ENCODE assay signal across 18 cellular contexts in genomic region chr20:46999821-47000465, GRCh38.
A peak's percentile ranks its signal among the peaks of the same experiment; 100 is the strongest.
DNase-seq lines count a peak whose midpoint lies in the region; ATAC-seq and TF ChIP-seq lines count a peak whose summit lies in the region.
"Had no signal": no experiment of that assay in that cellular context is flagged by ENCODE, and none has a peak within 500 bp of the region (broad histone marks: within the 10 kb centered on the region; RNA-seq: fewer than 3 reads in every experiment).

No MANE protein-coding gene starts in this region.

- intact Hi-C loops in OCI-LY7 (cut with micrococcal nuclease; ENCODE audit: unreplicated experiment) = loop anchor here (1.0 kb wide), 1 partner anchor 36 kb away; no protein-coding TSS in a partner anchor
- intact Hi-C loops in sciatic nerve (cut with DNase I) = no loop called here
- intact Hi-C loops in PC-3 (cut with micrococcal nuclease) = no loop called here

- no peak overlapping the region for H3K9ac ChIP-seq in PC-3 (ENCODE audit: low read length)

- no peaks in the 10 kb centered on the region for H4K20me1 ChIP-seq in OCI-LY7 (ENCODE audit: insufficient read depth, low read length)
- no peaks in the 10 kb centered on the region for H4K20me1 ChIP-seq in PC-3 (ENCODE audit: low read length)

- H3K36me3 ChIP-seq in OCI-LY7 (ENCODE audit: insufficient read depth, low read length) (no peaks in the 10 kb centered on the region), PC-3 (ENCODE audit: low read depth, low read length) (no peaks in the 10 kb centered on the region)
- H3K36me3 ChIP-seq: prostate gland had no signal

- POLR2A ChIA-PET in OCI-LY7 (lab: Charles Lee) = interaction anchor here (1.3 kb wide), 1 partner anchor 9 kb away, joined by 3 read pairs; no protein-coding TSS in a partner anchor
- POLR2A ChIA-PET in PC-3 (lab: Charles Lee; ENCODE audit: unreplicated experiment) = no interaction called here

- CTCF ChIA-PET in OCI-LY7 (lab: Charles Lee; ENCODE audit: unreplicated experiment) (no interaction called here), PC-3 (lab: Charles Lee) (no interaction called here)

- H3K4me3 ChIP-seq in GM12865 (ENCODE audit: low read depth, low read length) = no peak overlapping the region
- no peak overlapping the region for H3K4me3 ChIP-seq in OCI-LY7 (ENCODE audit: low read depth, low read length, poor library complexity, severe bottlenecking)
- H3K4me3 ChIP-seq in PC-3 (ENCODE audit: low read length) = no peak overlapping the region
- H3K4me3 ChIP-seq: coronary artery, prostate gland had no signal

- H3K27ac ChIP-seq in OCI-LY7 (ENCODE audit: low read depth, low read length, poor library complexity, severe bottlenecking) (peak overlapping the region; percentile 69), PC-3 (ENCODE audit: low read length) (no peak overlapping the region)
- H3K27ac ChIP-seq: coronary artery, prostate gland had no signal

- no peaks in the 10 kb centered on the region for H3F3A ChIP-seq in PC-3 (ENCODE audit: low read length, unreplicated experiment)

- H3K79me2 ChIP-seq in OCI-LY7 (ENCODE audit: insufficient read depth, low read depth, low read length) (no peaks in the 10 kb centered on the region), PC-3 (ENCODE audit: low read length) (no peaks in the 10 kb centered on the region)

- ATAC-seq in sciatic nerve (no peak), HG03175 (IDR thresholded peaks at IDR 0.05; ENCODE audit: unreplicated experiment) (no peak), PC-3 (no peak)
- ATAC-seq: activated CD8-positive, alpha-beta T cell treated with anti-CD3 and anti-CD28 coated beads, Interleukin-2, amount 10 ng/mL, durations not matched to agents 7 days and 5 days; activated T-cell treated with anti-CD3 and anti-CD28 coated beads, Interleukin-2, amount 50 U/mL, for 72 hours had no signal

- H3K4me1 ChIP-seq in OCI-LY7 (ENCODE audit: insufficient read depth, low read length, poor library complexity, severe bottlenecking) (peaks cover 74% of the 10 kb centered on the region), PC-3 (ENCODE audit: insufficient read depth, low read length) (no peaks in the 10 kb centered on the region)
- H3K4me1 ChIP-seq: prostate gland had no signal

- H3K4me2 ChIP-seq in OCI-LY7 (ENCODE audit: low read length) = peak overlapping the region; percentile 45
- H3K4me2 ChIP-seq in PC-3 (ENCODE audit: low read length) = no peak overlapping the region

- H3K9me2 ChIP-seq in OCI-LY7 (ENCODE audit: insufficient read depth, low read length) (no peaks in the 10 kb centered on the region), PC-3 (replicated peaks; ENCODE audit: low read length) (no peaks in the 10 kb centered on the region)

- DNase-seq in GM12865 (ENCODE audit: low read depth) = peak; percentile 29
- DNase-seq in NCI-H2029 treated with DMSO at 0.1 percent for 48 hours (lab: John Stamatoyannopoulos, UW) = peak; percentile 97
- peak; percentile 90 for DNase-seq in OCI-LY7 (ENCODE audit: low spot score)
- DNase-seq in sciatic nerve (ENCODE audit: low spot score) = peak; percentile 36
- no peak for DNase-seq in NCI-H1048 (lab: John Stamatoyannopoulos, UW)
- DNase-seq in PC-3 = no peak
- DNase-seq: activated CD8-positive, alpha-beta T cell treated with anti-CD3 and anti-CD28 coated beads, Interleukin-2, amount 10 ng/mL, durations not matched to agents 7 days and 5 days; activated T-cell treated with anti-CD3 and anti-CD28 coated beads, Interleukin-2, amount 50 U/mL, for 72 hours; AML-193; hypothalamus; kidney glomerular epithelial cell; NCI-H187 treated with DMSO at 0.1 percent for 48 hours; stimulated activated CD8-positive, alpha-beta memory T cell treated with anti-CD3 and anti-CD28 coated beads, Interleukin-4, amount 100 ng/mL, for 48 hours; substantia nigra; T-helper 1 cell had no signal

- no peaks in the 10 kb centered on the region for H3K9me3 ChIP-seq in OCI-LY7 (ENCODE audit: low read length)
- H3K9me3 ChIP-seq in PC-3 (ENCODE audit: low read length) = no peaks in the 10 kb centered on the region
- H3K9me3 ChIP-seq: prostate gland had no signal

- H2AFZ ChIP-seq in OCI-LY7 (ENCODE audit: low read length) = peak overlapping the region; percentile 57; the same call in 1 of the 2 replicates
- H2AFZ ChIP-seq in PC-3 (ENCODE audit: low read length) = no peak overlapping the region

- no TSS peak for BruUV-seq in OCI-LY7 (replicated peaks; lab: Mats Ljungman, UMichigan)
- no TSS peak for BruUV-seq in PC-3 (replicated peaks; lab: Mats Ljungman, UMichigan)

- TF ChIP-seq CTCF in GM12865 (IDR thresholded peaks at IDR 0.05; ENCODE audit: insufficient read depth, low read depth, low read length, missing control alignments) (no peak), OCI-LY7 (conservative IDR thresholded peaks at IDR 0.05; ENCODE audit: low read length) (0 out of 2 replicates have a peak, but pooled peaks have one; percentile 45), PC-3 (conservative IDR thresholded peaks at IDR 0.05; ENCODE audit: low read depth, low read length) (no peak)

- peaks cover 58% of the 10 kb centered on the region for H3K27me3 ChIP-seq in PC-3 (ENCODE audit: low read length)

Comparison
In these comparisons a context has a peak if more than half of its experiments do, and no peak if none do; other contexts are left out.
1. DNase-seq: peak in GM12865 (single experiment), NCI-H2029 treated with DMSO at 0.1 percent for 48 hours (single experiment), OCI-LY7 (single experiment) and sciatic nerve (single experiment); none in NCI-H1048 (single experiment) and PC-3 (single experiment).